ENCODE assay signal across 11 cellular contexts in genomic region chr10:72295330-72295910, GRCh38. TPM values are rescaled to one million over a fixed set of nuclear protein-coding genes. Genes with fewer than 3 reads are reported as not detected.
A peak's percentile ranks its signal among the peaks of the same experiment; 100 is the strongest.
DNase-seq lines count a peak whose midpoint lies in the region; ATAC-seq, FAIRE-seq and TF ChIP-seq lines count a peak whose summit lies in the region.
"Had no signal": no experiment of that assay in that cellular context is flagged by ENCODE, and none has a peak within 500 bp of the region (broad histone marks: within the 10 kb centered on the region; RNA-seq: fewer than 3 reads in every experiment).

No MANE protein-coding gene starts in this region.

- no peak overlapping the region; the same call in 1 of the 2 replicates for H4K91ac ChIP-seq in IMR-90 (ENCODE audit: insufficient read depth, low read depth, low read length)

- 0 out of 2 replicates have a peak overlapping the region, but pooled peaks have one; percentile 11 for H2BK120ac ChIP-seq in IMR-90 (ENCODE audit: low read depth, low read length)

- peak overlapping the region; percentile 52 for H3K4ac ChIP-seq in IMR-90 (ENCODE audit: low read depth, low read length)

- H3K9me3 ChIP-seq in CD8-positive, alpha-beta T cell (ENCODE audit: low read length): no peaks in the 10 kb centered on the region
- H3K9me3 ChIP-seq in IMR-90 (ENCODE audit: control insufficient read depth, insufficient read depth, low read length) (no peaks in the 10 kb centered on the region), GM12878 (replicated peaks; ENCODE audit: control insufficient read depth, insufficient read depth, low read length) (no peaks in the 10 kb centered on the region), neutrophil (no peaks in the 10 kb centered on the region), Karpas-422 (ENCODE audit: low read length) (no peaks in the 10 kb centered on the region)
- H3K9me3 ChIP-seq: prostate gland, transverse colon had no signal

- no peaks in the 10 kb centered on the region for H3K9me2 ChIP-seq in Karpas-422 (replicated peaks; ENCODE audit: insufficient read depth, low read length)

- POLR2A ChIA-PET in CD8-positive, alpha-beta T cell (lab: Charles Lee): no interaction called here
- POLR2A ChIA-PET in IMR-90 (lab: Charles Lee; ENCODE audit: unreplicated experiment): no interaction called here
- POLR2A ChIA-PET in GM12878 (lab: Charles Lee): interaction anchor here (0.6 to 3.5 kb wide), 8 partner anchors 11 to 31 kb away, joined by 3 to 59 read pairs (median 4); partner anchors contain the start of gene DDIT4

- RAD21 ChIA-PET in GM12878 (lab: Charles Lee; ENCODE audit: unreplicated experiment): interaction anchor here (0.6 to 4.3 kb wide), 6 partner anchors 17 to 1027 kb away, joined by 3 to 67 read pairs (median 3); no protein-coding TSS in a partner anchor

- SMC1A ChIA-PET in GM12878 (lab: Charles Lee; ENCODE audit: uncharacterized antibody, unreplicated experiment): interaction anchor here (3.3 to 5.8 kb wide), 2 partner anchors 21 to 25 kb away, joined by 22 to 43 read pairs; partner anchors contain the start of gene DDIT4

- in situ Hi-C loops in IMR-90 (cut with MboI; ENCODE audit: low sequenced_read_pairs): no loop called here
- in situ Hi-C loops in GM12878 (cut with MboI): no loop called here

- H3K18ac ChIP-seq in IMR-90 (ENCODE audit: low read depth, low read length): no peak overlapping the region

- dilution Hi-C loops in IMR-90 (cut with HindIII; ENCODE audit: low sequenced_read_pairs, unreplicated experiment): no loop called here

- H3K27me3 ChIP-seq in CD8-positive, alpha-beta T cell (ENCODE audit: insufficient read depth, low read length): no peaks in the 10 kb centered on the region
- H3K27me3 ChIP-seq in IMR-90 (ENCODE audit: control insufficient read depth, insufficient read depth, low read length) (no peaks in the 10 kb centered on the region), GM12878 (replicated peaks in 1 of 2; ENCODE audit: control insufficient read depth in 2 of 2, insufficient read depth in 2 of 2, low read length in 1 of 2) (no peaks in the 10 kb centered on the region), neutrophil (no peaks in the 10 kb centered on the region), Karpas-422 (ENCODE audit: low read length) (no peaks in the 10 kb centered on the region)
- H3K27me3 ChIP-seq: transverse colon had no signal

- peak overlapping the region; percentile 67 for H2AK5ac ChIP-seq in IMR-90 (ENCODE audit: low read depth, low read length)

- BruUV-seq in IMR-90 (replicated peaks; lab: Mats Ljungman, UMichigan) (no TSS peak), GM12878 (replicated peaks; lab: Mats Ljungman, UMichigan) (no TSS peak)

- H3K79me1 ChIP-seq in IMR-90 (ENCODE audit: low read depth in 1 of 2, low read length in 2 of 2): peaks cover 0 to 10% of the 10 kb centered on the region in 2 experiments; a peak in 2 of 4 replicates

- no peak for TF ChIP-seq EP300 in GM12878 (IDR thresholded peaks at IDR 0.05; ENCODE audit: borderline replicate concordance in 1 of 2, control insufficient read depth in 1 of 2, low read depth in 2 of 2, low read length in 2 of 2)

- CTCF ChIA-PET in CD8-positive, alpha-beta T cell (lab: Charles Lee): no interaction called here
- CTCF ChIA-PET in IMR-90 (lab: Yijun Ruan, JAX): no interaction called here
- CTCF ChIA-PET in GM12878 (lab: Yijun Ruan, JAX): interaction anchor here (1.0 to 2.2 kb wide), 2 partner anchors 20 to 38 kb away, joined by 4 to 10 read pairs; no protein-coding TSS in a partner anchor

- H3K56ac ChIP-seq in IMR-90 (ENCODE audit: extremely low read depth, insufficient read depth, low read length): 0 out of 2 replicates have a peak overlapping the region, but pooled peaks have one; percentile 47

- H3K9me1 ChIP-seq in IMR-90 (ENCODE audit: insufficient read depth, low read length): peaks cover 16% of the 10 kb centered on the region

- H3K4me3 Mint-ChIP-seq in CD8-positive, alpha-beta T cell: no peak overlapping the region

- H3K4me2 ChIP-seq in IMR-90 (ENCODE audit: low read depth, low read length): no peak overlapping the region
- peak overlapping the region; percentile 96 for H3K4me2 ChIP-seq in GM12878 (ENCODE audit: control insufficient read depth, insufficient read depth)
- no peak overlapping the region for H3K4me2 ChIP-seq in Karpas-422 (ENCODE audit: low read depth, low read length, poor library complexity, severe bottlenecking)

- no peak for DNase-seq in CD8-positive, alpha-beta T cell
- no peak for DNase-seq in IMR-90
- DNase-seq in GM12878 (ENCODE audit: low read depth, low spot score): no peak
- DNase-seq in NCI-H69 (lab: John Stamatoyannopoulos, UW): no peak
- no peak for DNase-seq in hypothalamus (lab: John Stamatoyannopoulos, UW)
- DNase-seq in Karpas-422: no peak
- DNase-seq: left colon, NCI-H1436 had no signal

- H2AFZ ChIP-seq in IMR-90 (replicated peaks; ENCODE audit: low read length, poor library complexity): no peak overlapping the region
- H2AFZ ChIP-seq in GM12878 (ENCODE audit: control insufficient read depth, low read depth, low read length): no peak overlapping the region
- H2AFZ ChIP-seq in Karpas-422 (ENCODE audit: low read length): no peak overlapping the region

- 0 out of 2 replicates have a peak overlapping the region, but pooled peaks have one; percentile 16 for H3K14ac ChIP-seq in IMR-90 (replicated peaks; ENCODE audit: low read depth, low read length)

- no peak for FAIRE-seq in GM12878 (lab: Jason Lieb, UNC)

- H3K36me3 ChIP-seq in CD8-positive, alpha-beta T cell (ENCODE audit: insufficient read depth, low read length): no peaks in the 10 kb centered on the region
- H3K36me3 ChIP-seq in IMR-90 (ENCODE audit: control insufficient read depth, insufficient read depth, low read length): no peaks in the 10 kb centered on the region
- H3K36me3 ChIP-seq in GM12878 (ENCODE audit: control insufficient read depth in 2 of 2, insufficient read depth in 2 of 2, low read length in 1 of 2): no peaks in the 10 kb centered on the region
- no peaks in the 10 kb centered on the region for H3K36me3 ChIP-seq in neutrophil
- H3K36me3 ChIP-seq in Karpas-422 (ENCODE audit: insufficient read depth, low read length): no peaks in the 10 kb centered on the region
- H3K36me3 ChIP-seq: prostate gland, transverse colon had no signal

- peaks cover 58% of the 10 kb centered on the region for H3K4me1 Mint-ChIP-seq in CD8-positive, alpha-beta T cell (ENCODE audit: low read depth)

- no peak overlapping the region for H3K4me3 ChIP-seq in CD8-positive, alpha-beta T cell (ENCODE audit: low read depth, low read length)
- H3K4me3 ChIP-seq in IMR-90 (ENCODE audit: insufficient read depth, low read depth, low read length) (no peak overlapping the region), GM12878 (peak overlapping the region; percentile 29; the same call in 1 of the 2 replicates), neutrophil (ENCODE audit: low read depth in 1 of 2, low read length in 1 of 2) (no peak overlapping the region), Karpas-422 (ENCODE audit: low read length) (no peak overlapping the region)
- H3K4me3 ChIP-seq: prostate gland, transverse colon had no signal

- no peaks in the 10 kb centered on the region for H4K20me1 ChIP-seq in IMR-90 (ENCODE audit: insufficient read depth, low read length)
- no peaks in the 10 kb centered on the region for H4K20me1 ChIP-seq in GM12878 (ENCODE audit: control insufficient read depth, insufficient read depth)
- no peaks in the 10 kb centered on the region for H4K20me1 ChIP-seq in Karpas-422 (ENCODE audit: insufficient read depth, low read depth, low read length)

- intact Hi-C loops in CD8-positive, alpha-beta T cell (cut with DNase I, micrococcal nuclease): loop anchor here in 1 of 2 experiments (1.0 kb wide), 1 partner anchor 18 kb away; no protein-coding TSS in a partner anchor
- intact Hi-C loops in IMR-90 (cut with micrococcal nuclease): no loop called here
- intact Hi-C loops in GM12878 (cut with micrococcal nuclease; ENCODE audit: unreplicated experiment): no loop called here

- H2BK5ac ChIP-seq in IMR-90 (ENCODE audit: low read depth, low read length, poor library complexity, severe bottlenecking): no peak overlapping the region

- H3K79me2 ChIP-seq in GM12878 (ENCODE audit: control insufficient read depth, insufficient read depth, low read length) (peaks cover 9% of the 10 kb centered on the region), Karpas-422 (ENCODE audit: low read length) (no peaks in the 10 kb centered on the region)

- no peak overlapping the region for H3K23ac ChIP-seq in IMR-90 (ENCODE audit: low read depth, low read length)

- TF ChIP-seq RAD21 in IMR-90 (IDR thresholded peaks at IDR 0.05; ENCODE audit: low read length) (no peak), GM12878 (IDR thresholded peaks at IDR 0.05; ENCODE audit: insufficient read depth, low read depth, low read length) (no peak)

- H2AK9ac ChIP-seq in IMR-90 (replicated peaks; ENCODE audit: low read depth, low read length, poor library complexity): no peak overlapping the region

- peak overlapping the region; percentile 56; the same call in 1 of the 3 replicates for H2BK15ac ChIP-seq in IMR-90 (ENCODE audit: low read depth, low read length)

- H3K36me3 Mint-ChIP-seq in CD8-positive, alpha-beta T cell: no peaks in the 10 kb centered on the region

- TF ChIP-seq CTCF in CD8-positive, alpha-beta T cell (IDR thresholded peaks at IDR 0.05): no peak
- TF ChIP-seq CTCF in IMR-90 (conservative IDR thresholded peaks at IDR 0.05; ENCODE audit: low read depth, low read length) (no peak), GM12878 (IDR thresholded peaks at IDR 0.05 in 2 of 3, conservative IDR thresholded peaks at IDR 0.05 in 1 of 3; ENCODE audit: control insufficient read depth in 2 of 3, extremely low read depth in 1 of 3, insufficient read depth in 1 of 3, low read depth in 3 of 3, low read length in 3 of 3) (no peak), neutrophil (IDR thresholded peaks at IDR 0.05) (no peak)

- peak overlapping the region; percentile 93 for H3K27ac Mint-ChIP-seq in CD8-positive, alpha-beta T cell

- no peak overlapping the region for H2BK20ac ChIP-seq in IMR-90 (ENCODE audit: low read depth, low read length)

- no peaks in the 10 kb centered on the region for H3K27me3 Mint-ChIP-seq in CD8-positive, alpha-beta T cell (ENCODE audit: low read depth)

- 0 out of 4 replicates have a peak overlapping the region, but pooled peaks of 1 of the 2 experiments have one; percentile 14 for H4K8ac ChIP-seq in IMR-90 (ENCODE audit: low read depth in 2 of 2, low read length in 2 of 2)

- WGBS in IMR-90 (ENCODE audit: extremely low coverage in 2 of 2, insufficient read length in 1 of 2), 2 experiments: no CpG with 5 or more reads among the region's 8 CpGs
- WGBS in GM12878 (ENCODE audit: insufficient coverage, insufficient replicate concordance, low lambda C conversion rate, missing lambda C conversion rate): 68% methylated on average over 8 of the region's 8 CpGs

- no peak overlapping the region for H4K5ac ChIP-seq in IMR-90 (ENCODE audit: low read depth, low read length)

- no peaks in the 10 kb centered on the region for H3K9me3 Mint-ChIP-seq in CD8-positive, alpha-beta T cell

- H3K4me1 ChIP-seq in CD8-positive, alpha-beta T cell (ENCODE audit: insufficient read depth, low read length): peaks cover 64% of the 10 kb centered on the region
- H3K4me1 ChIP-seq in IMR-90 (ENCODE audit: control insufficient read depth, insufficient read depth, low read length): peaks cover 10% of the 10 kb centered on the region
- H3K4me1 ChIP-seq in GM12878 (ENCODE audit: control insufficient read depth, insufficient read depth, low read length): peaks cover 64% of the 10 kb centered on the region
- peaks cover 49 to 53% of the 10 kb centered on the region in 2 experiments for H3K4me1 ChIP-seq in neutrophil (ENCODE audit: control insufficient read depth in 1 of 2, insufficient read depth in 1 of 2, low read depth in 1 of 2, low read length in 1 of 2)
- H3K4me1 ChIP-seq in Karpas-422 (ENCODE audit: low read length): peaks cover 29% of the 10 kb centered on the region

- TF ChIP-seq POLR2A in IMR-90 (IDR thresholded peaks at IDR 0.05; ENCODE audit: low read depth, low read length): no peak
- TF ChIP-seq POLR2A in GM12878 (IDR thresholded peaks at IDR 0.05; ENCODE audit: low read depth, low read length): no peak

- H3K9ac ChIP-seq in IMR-90 (ENCODE audit: low read depth, low read length) (no peak overlapping the region), GM12878 (ENCODE audit: control insufficient read depth, insufficient read depth, low read length) (peak overlapping the region; percentile 100), Karpas-422 (ENCODE audit: low read length) (no peak overlapping the region)

- no peak for ATAC-seq in CD8-positive, alpha-beta T cell
- ATAC-seq in IMR-90 (ENCODE audit: low read depth) (no peak), GM12878 (no peak)
- ATAC-seq: left colon had no signal

- no peak overlapping the region for H3K27ac ChIP-seq in CD8-positive, alpha-beta T cell (ENCODE audit: low read depth, low read length)
- H3K27ac ChIP-seq in IMR-90 (ENCODE audit: insufficient read depth, low read length) (no peak overlapping the region), GM12878 (ENCODE audit: control insufficient read depth, insufficient read depth) (peak overlapping the region; percentile 100), neutrophil (peak overlapping the region; percentile 97), Karpas-422 (ENCODE audit: low read length) (no peak overlapping the region)
- H3K27ac ChIP-seq: prostate gland had no signal

RNA-seq across cellular contexts. Expression of gene DDIT4, which starts 21.7 kb away (rescaled TPM):
- 100 to 1,000 TPM; 351 to 360 TPM for total RNA-seq in CD8-positive, alpha-beta T cell
- total RNA-seq in IMR-90 (2012; rRNA removed) (108 and 110 TPM in 2 replicates), GM12878 (2014; rRNA removed) (227 and 228 TPM in 2 replicates), GM12878 (2014; rRNA removed; fragmentation: Illumina TruSeq; extraction: Trizol) (75.4 and 76.9 TPM in 2 replicates), GM12878 (2021) (192 and 210 TPM in 2 replicates)
- polyA plus RNA-seq in IMR-90 (2012; rRNA removed) (31.0 and 59.6 TPM in 2 replicates), GM12878 (2011; rRNA removed) (181 and 277 TPM in 2 replicates), GM12878 (2014; fragmentation: Illumina TruSeq; extraction: Trizol) (35.2 and 44.5 TPM in 2 replicates), GM12878 (2014; fragmentation: Nextera tagmentation; extraction: Ambion mirVana) (1 to 10 TPM; 2.1 to 5.0 TPM), GM12878 (2014; rRNA removed) (174 and 190 TPM in 2 replicates), GM12878 (2016; fragmentation: Nextera tagmentation; extraction: Ambion mirVana) (100 to 1,000 TPM; 245 to 268 TPM)
- polyA plus RNA-seq in IMR-90 (2012; cell fraction: cytosol; rRNA removed): 38.8 and 80.6 TPM in 2 replicates
- polyA plus RNA-seq in IMR-90 (2012; cell fraction: nucleus; rRNA removed; ENCODE audit: low replicate concordance): 80.3 and 93.3 TPM in 2 replicates
- 278 and 329 TPM in 2 replicates for total RNA-seq in GM12878 (2013; cell fraction: nucleolus; rRNA removed)
- 31.9 TPM for polyA plus RNA-seq in GM12878 (2011; ENCODE audit: low read depth)
- polyA plus RNA-seq in GM12878 (2011; cell fraction: cytosol; rRNA removed): 307 and 319 TPM in 2 replicates
- polyA plus RNA-seq in GM12878 (2011; cell fraction: nucleus; rRNA removed): 445 and 463 TPM in 2 replicates
- 108 and 193 TPM in 2 replicates for polyA plus RNA-seq in GM12878 (2012)
- 219 and 366 TPM in 2 replicates for polyA minus RNA-seq in GM12878 (2011; rRNA and poly(A)+ RNA removed)
- 187 and 217 TPM in 2 replicates for polyA minus RNA-seq in GM12878 (2011; cell fraction: cytosol; rRNA and poly(A)+ RNA removed)
- polyA minus RNA-seq in GM12878 (2011; cell fraction: nucleus; rRNA and poly(A)+ RNA removed): 480 and 614 TPM in 2 replicates
- 331 and 583 TPM in 2 replicates for total RNA-seq in Karpas-422 (2014; rRNA removed; shearing (Covaris generic); ENCODE audit: low replicate concordance)

RNA-seq across cellular contexts. Expression of gene DNAJB12, which starts 59.3 kb away (rescaled TPM):
- total RNA-seq in CD8-positive, alpha-beta T cell: 10 to 100 TPM; 33.9 to 37.5 TPM
- total RNA-seq in IMR-90 (2012; rRNA removed) (18.3 and 19.2 TPM in 2 replicates), GM12878 (2014; rRNA removed) (27.0 and 29.9 TPM in 2 replicates), GM12878 (2014; rRNA removed; fragmentation: Illumina TruSeq; extraction: Trizol) (16.0 and 18.0 TPM in 2 replicates), GM12878 (2021) (26.9 and 27.7 TPM in 2 replicates)
- polyA plus RNA-seq in IMR-90 (2012; rRNA removed) (23.1 and 24.0 TPM in 2 replicates), GM12878 (2011; rRNA removed) (4.5 and 10.7 TPM in 2 replicates), GM12878 (2014; fragmentation: Illumina TruSeq; extraction: Trizol) (11.1 and 19.3 TPM in 2 replicates), GM12878 (2014; fragmentation: Nextera tagmentation; extraction: Ambion mirVana) (1 to 10 TPM; 4.6 to 7.6 TPM), GM12878 (2014; rRNA removed) (18.4 and 22.7 TPM in 2 replicates), GM12878 (2016; fragmentation: Nextera tagmentation; extraction: Ambion mirVana) (10 to 100 TPM; 28.7 to 31.6 TPM)
- 18.5 and 22.8 TPM in 2 replicates for polyA plus RNA-seq in IMR-90 (2012; cell fraction: cytosol; rRNA removed)
- 28.0 and 41.8 TPM in 2 replicates for polyA plus RNA-seq in IMR-90 (2012; cell fraction: nucleus; rRNA removed; ENCODE audit: low replicate concordance)
- 25.8 and 26.5 TPM in 2 replicates for total RNA-seq in GM12878 (2013; cell fraction: nucleolus; rRNA removed)
- polyA plus RNA-seq in GM12878 (2011; ENCODE audit: low read depth): 8.5 TPM
- 13.3 and 15.1 TPM in 2 replicates for polyA plus RNA-seq in GM12878 (2011; cell fraction: cytosol; rRNA removed)
- 27.0 and 29.8 TPM in 2 replicates for polyA plus RNA-seq in GM12878 (2011; cell fraction: nucleus; rRNA removed)
- 13.1 and 16.0 TPM in 2 replicates for polyA plus RNA-seq in GM12878 (2012)
- 7.8 and 11.3 TPM in 2 replicates for polyA minus RNA-seq in GM12878 (2011; rRNA and poly(A)+ RNA removed)
- polyA minus RNA-seq in GM12878 (2011; cell fraction: cytosol; rRNA and poly(A)+ RNA removed): 6.5 and 9.6 TPM in 2 replicates
- 9.7 and 19.6 TPM in 2 replicates for polyA minus RNA-seq in GM12878 (2011; cell fraction: nucleus; rRNA and poly(A)+ RNA removed)
- total RNA-seq in Karpas-422 (2014; rRNA removed; shearing (Covaris generic); ENCODE audit: low replicate concordance): 36.1 and 37.4 TPM in 2 replicates

Comparison
In these comparisons a context has a peak if more than half of its experiments do, and no peak if none do; other contexts are left out.
1. H3K27ac ChIP-seq: peak in GM12878 (single experiment) and neutrophil (single experiment); none in CD8-positive, alpha-beta T cell (single experiment), IMR-90 (single experiment) and Karpas-422 (single experiment).